Comparison of ENCODE assay signal across 13 cellular contexts in genomic region chr12:29517265-29517664, GRCh38. TPM values are rescaled to one million over a fixed set of nuclear protein-coding genes. Genes with fewer than 3 reads are reported as not detected.
DNase-seq lines count a peak whose midpoint lies in the region; ATAC-seq and TF ChIP-seq lines count a peak whose summit lies in the region.
"Had no signal": no experiment of that assay in that cellular context is flagged by ENCODE, and none has a peak within 500 bp of the region (broad histone marks: within the 10 kb centered on the region; RNA-seq: fewer than 3 reads in every experiment).

No MANE protein-coding gene starts in this region.

- H3K27me3 ChIP-seq in hepatocyte (no peaks in the 10 kb centered on the region), aorta (ENCODE audit: control insufficient read depth in 1 of 2, insufficient read depth in 2 of 2, low read length in 1 of 2) (no peaks in the 10 kb centered on the region)
- H3K27me3 ChIP-seq: BLaER1 had no signal

- no peak overlapping the region for H3K4me2 ChIP-seq in hepatocyte
- H3K4me2 ChIP-seq: BLaER1 had no signal

- H3K36me3 ChIP-seq in hepatocyte (replicated peaks; ENCODE audit: insufficient read depth, low read depth) (no peaks in the 10 kb centered on the region), aorta (ENCODE audit: control insufficient read depth in 1 of 2, insufficient read depth in 2 of 2, low read length in 1 of 2) (peaks cover 5% of the 10 kb centered on the region in 2 donors)
- H3K36me3 ChIP-seq: BLaER1 had no signal

- H3K27ac ChIP-seq in 22Rv1, result no peak overlapping the region
- no peak overlapping the region for H3K27ac ChIP-seq in hepatocyte
- no peak overlapping the region for H3K27ac ChIP-seq in aorta (ENCODE audit: low read depth in 1 of 2, low read length in 2 of 2)
- H3K27ac ChIP-seq: BLaER1 had no signal

- H3K4me1 ChIP-seq in hepatocyte (ENCODE audit: insufficient read depth) (no peaks in the 10 kb centered on the region), aorta (ENCODE audit: control insufficient read depth in 1 of 2, insufficient read depth in 2 of 2, low read length in 2 of 2) (no peaks in the 10 kb centered on the region)
- H3K4me1 ChIP-seq: BLaER1 had no signal

- intact Hi-C loops in aorta (cut with DNase I), result loop anchor here (5.0 kb wide), 2 partner anchors 770 to 1290 kb away; no protein-coding TSS in a partner anchor

- DNase-seq in G401 (ENCODE audit: low spot score) (peak; percentile 2), NOMO-1 treated with DMSO at 0.1 percent for 48 hours (lab: John Stamatoyannopoulos, UW; ENCODE audit: unreplicated experiment) (peak; percentile 60), hepatocyte (ENCODE audit: low spot score) (peak; percentile 12), AG08395 (ENCODE audit: low spot score) (no peak), iPS-NIHi11 (ENCODE audit: low spot score) (no peak), aorta (no peak)
- no peak for DNase-seq in stimulated activated naive CD8-positive, alpha-beta T cell treated with anti-CD3 and anti-CD28 coated beads, Interleukin-15, Interleukin-2, amounts not matched to agents 100 U/mL and 50 U/mL, for 24 hours
- DNase-seq: glutamatergic neuron; NCI-H1436; stimulated activated CD4-positive, alpha-beta T cell treated with anti-CD3 and anti-CD28 coated beads, Interleukin-1b, Interleukin-23, amount 100 ng/mL, for 48 hours had no signal

- H3K9me3 ChIP-seq in hepatocyte (ENCODE audit: low read depth), result no peaks in the 10 kb centered on the region
- H3K9me3 ChIP-seq in aorta (ENCODE audit: control insufficient read depth, low read length), result no peaks in the 10 kb centered on the region
- H3K9me3 ChIP-seq: BLaER1 had no signal

- H3K4me3 ChIP-seq in hepatocyte (no peak overlapping the region), aorta (ENCODE audit: low read length in 2 of 2) (no peak overlapping the region)
- H3K4me3 ChIP-seq: BLaER1 had no signal

- H3K79me2 ChIP-seq in hepatocyte, result no peaks in the 10 kb centered on the region

- WGBS in hepatocyte (ENCODE audit: low lambda C conversion rate, missing lambda C conversion rate), result 85% methylated on average over 7 of the region's 7 CpGs
- 89 to 91% methylated on average over 7 of the region's 7 CpGs for WGBS in aorta, 2 donors

- no peak overlapping the region for H2AFZ ChIP-seq in hepatocyte

- no peak for ATAC-seq in stimulated activated naive CD8-positive, alpha-beta T cell treated with anti-CD3 and anti-CD28 coated beads, Interleukin-15, Interleukin-2, amounts not matched to agents 100 U/mL and 50 U/mL, for 24 hours
- no peak for ATAC-seq in aorta (ENCODE audit: low FRiP score)
- ATAC-seq: stimulated activated memory B cell treated with anti-CD40 and anti-IgM and Interleukin-4, amounts not matched to agents 10 μg/mL and 1 μg/mL and 100 μg/mL, for 72 hours had no signal

- no peaks in the 10 kb centered on the region for H3K9me2 ChIP-seq in hepatocyte (replicated peaks; ENCODE audit: insufficient read depth)

- H4K20me1 ChIP-seq in hepatocyte (ENCODE audit: insufficient read depth, poor library complexity, severe bottlenecking), result no peaks in the 10 kb centered on the region
- H4K20me1 ChIP-seq: BLaER1 had no signal

- in situ Hi-C loops in G401 (cut with HindIII; ENCODE audit: low sequenced_read_pairs), result no loop called here

- TF ChIP-seq CTCF in 22Rv1 (IDR thresholded peaks at IDR 0.05) (peak; percentile 53), hepatocyte (IDR thresholded peaks at IDR 0.05; ENCODE audit: poor library complexity) (peak; percentile 27)

RNA-seq across cellular contexts. Expression of gene OVCH1, which starts 19.8 kb away (rescaled TPM):
- not detected in 2 replicates for total RNA-seq in G401 (2014; rRNA removed; shearing (Covaris generic))
- total RNA-seq in hepatocyte (0.12 and 0.53 TPM in 2 replicates), aorta (1 to 10 TPM; 1.0 to 1.5 TPM)
- polyA plus RNA-seq in hepatocyte (not detected in 2 replicates), aorta (under 1 TPM; 0.31 to 0.38 TPM)

Comparison
In these comparisons a context has a peak if more than half of its experiments do, and no peak if none do; other contexts are left out.
1. DNase-seq: peak in G401 (single experiment), NOMO-1 treated with DMSO at 0.1 percent for 48 hours (single experiment) and hepatocyte (single experiment); none in AG08395 (single experiment), iPS-NIHi11 (single experiment), stimulated activated naive CD8-positive, alpha-beta T cell treated with anti-CD3 and anti-CD28 coated beads, Interleukin-15, Interleukin-2, amounts not matched to agents 100 U/mL and 50 U/mL, for 24 hours (single experiment) and aorta (0 of 2).